14 cellular contexts compared by ENCODE assay signal in genomic region chr2:23592061-23592685, GRCh38.
DNase-seq lines count a peak whose midpoint lies in the region; TF ChIP-seq lines count a peak whose summit lies in the region.
"Had no signal": no experiment of that assay in that cellular context is flagged by ENCODE, and none has a peak within 500 bp of the region (broad histone marks: within the 10 kb centered on the region; RNA-seq: fewer than 3 reads in every experiment).

No MANE protein-coding gene starts in this region.

- H3K9ac ChIP-seq in neuronal stem cell (ENCODE audit: low read depth, low read length, poor library complexity), result no peak overlapping the region

- in situ Hi-C loops in transverse colon (cut with MboI; ENCODE audit: low pct_ligation_motif_present in 1 of 4, low pct_unique_long_range_greater_than_20kb in 1 of 4, low sequenced_read_pairs in 3 of 4), result no loop called here

- no peak overlapping the region for H2BK120ac ChIP-seq in neuronal stem cell (ENCODE audit: low read depth, low read length)

- no CpG with 5 or more reads among the region's 9 CpGs for WGBS in neuronal stem cell (ENCODE audit: extremely low coverage in 2 of 2, insufficient read length in 2 of 2, insufficient replicate concordance in 1 of 2), 2 donors
- WGBS in transverse colon (ENCODE audit: low coverage in 1 of 2), 2 donors, result 87% methylated on average over 8 of the region's 9 CpGs; no CpG with 5 or more reads in 1 of the 2 donors

- no peak for DNase-seq in Caco-2
- no peak for DNase-seq in endothelial cell (ENCODE audit: low spot score)
- no peak for DNase-seq in neuronal stem cell (ENCODE audit: low spot score)
- DNase-seq in transverse colon, result no peak
- no peak for DNase-seq in COR-L47 (lab: John Stamatoyannopoulos, UW)
- no peak for DNase-seq in globus pallidus (ENCODE audit: low spot score)
- DNase-seq in activated naive CD4-positive, alpha-beta T cell treated with anti-CD3 and anti-CD28 coated beads for 36 hours, result no peak
- DNase-seq: DND-41, NCI-H1105, NCI-H2081, NCI-H446 treated with DMSO at 0.1 percent for 48 hours, SHP77 treated with DMSO at 0.1 percent for 48 hours had no signal

- H3K9me3 Mint-ChIP-seq in Caco-2 (ENCODE audit: unreplicated experiment), result no peaks in the 10 kb centered on the region
- H3K9me3 Mint-ChIP-seq in endothelial cell (ENCODE audit: unreplicated experiment), result no peaks in the 10 kb centered on the region
- no peaks in the 10 kb centered on the region for H3K9me3 Mint-ChIP-seq in activated naive CD4-positive, alpha-beta T cell treated with anti-CD3 and anti-CD28 coated beads for 36 hours

- H3K79me1 ChIP-seq in neuronal stem cell (ENCODE audit: low read depth, low read length), result no peaks in the 10 kb centered on the region

- POLR2A ChIA-PET in Caco-2 (lab: Charles Lee), result no interaction called here

- H3K4me3 ChIP-seq in Caco-2 (ENCODE audit: low read depth, low read length) (no peak overlapping the region), neuronal stem cell (ENCODE audit: low read length in 2 of 2) (no peak overlapping the region), transverse colon (no peak overlapping the region)
- H3K4me3 ChIP-seq: K562 had no signal

- peak overlapping the region; percentile 62 for H3K18ac ChIP-seq in neuronal stem cell (ENCODE audit: low read length)

- no peak for TF ChIP-seq POLR2A in transverse colon (IDR thresholded peaks at IDR 0.05)

- intact Hi-C loops in Caco-2 (cut with micrococcal nuclease; ENCODE audit: unreplicated experiment) (no loop called here), transverse colon (cut with DNase I; ENCODE audit: low total_unique reads) (no loop called here)
- intact Hi-C loops in activated naive CD4-positive, alpha-beta T cell treated with anti-CD3 and anti-CD28 coated beads for 36 hours (cut with micrococcal nuclease), result no loop called here

- H3K9me3 ChIP-seq in Caco-2 (no peaks in the 10 kb centered on the region), neuronal stem cell (replicated peaks in 1 of 2; ENCODE audit: control insufficient read depth in 2 of 2, insufficient read depth in 1 of 2, low read depth in 1 of 2, low read length in 2 of 2) (no peaks in the 10 kb centered on the region), transverse colon (no peaks in the 10 kb centered on the region)

- no peak overlapping the region for H2AFZ ChIP-seq in neuronal stem cell (ENCODE audit: low read length)

- H3K4me1 ChIP-seq in Caco-2 (no peaks in the 10 kb centered on the region), neuronal stem cell (ENCODE audit: control insufficient read depth in 2 of 2, insufficient read depth in 1 of 2, low read depth in 1 of 2, low read length in 2 of 2) (peaks cover 25 to 29% of the 10 kb centered on the region in 2 donors), transverse colon (peaks cover 13 to 40% (median 29%) of the 10 kb centered on the region in 4 donors)

- H3K4me3 Mint-ChIP-seq in Caco-2 (ENCODE audit: unreplicated experiment) (no peak overlapping the region), endothelial cell (ENCODE audit: unreplicated experiment) (no peak overlapping the region)
- no peak overlapping the region for H3K4me3 Mint-ChIP-seq in activated naive CD4-positive, alpha-beta T cell treated with anti-CD3 and anti-CD28 coated beads for 36 hours

- H2BK12ac ChIP-seq in neuronal stem cell (ENCODE audit: low read length), result no peak overlapping the region

- CTCF ChIA-PET in Caco-2 (lab: Charles Lee), result no interaction called here
- CTCF ChIA-PET in activated naive CD4-positive, alpha-beta T cell treated with anti-CD3 and anti-CD28 coated beads for 36 hours (lab: Charles Lee), result no interaction called here

- H3K4me1 Mint-ChIP-seq in Caco-2 (ENCODE audit: low read depth, unreplicated experiment) (no peaks in the 10 kb centered on the region), endothelial cell (ENCODE audit: unreplicated experiment) (peaks cover 60% of the 10 kb centered on the region)
- no peaks in the 10 kb centered on the region for H3K4me1 Mint-ChIP-seq in activated naive CD4-positive, alpha-beta T cell treated with anti-CD3 and anti-CD28 coated beads for 36 hours (ENCODE audit: low read depth)

- H3K4ac ChIP-seq in neuronal stem cell (ENCODE audit: low read length), result no peak overlapping the region

- no peak overlapping the region for H3K23ac ChIP-seq in neuronal stem cell (ENCODE audit: low read depth, low read length, poor library complexity)

- TF ChIP-seq EP300 in transverse colon (IDR thresholded peaks at IDR 0.05; ENCODE audit: low read depth), result no peak

- H3K4me2 ChIP-seq in neuronal stem cell (ENCODE audit: insufficient read depth, low read length, poor library complexity, severe bottlenecking), result no peak overlapping the region

- H3K27ac Mint-ChIP-seq in Caco-2 (ENCODE audit: unreplicated experiment) (peak overlapping the region; percentile 40), endothelial cell (ENCODE audit: unreplicated experiment) (peak overlapping the region; percentile 91)
- no peak overlapping the region for H3K27ac Mint-ChIP-seq in activated naive CD4-positive, alpha-beta T cell treated with anti-CD3 and anti-CD28 coated beads for 36 hours

- H3K27me3 ChIP-seq in Caco-2 (replicated peaks; ENCODE audit: control insufficient read depth, insufficient read depth, low read length), result no peaks in the 10 kb centered on the region; the same call in 1 of the 2 replicates
- H3K27me3 ChIP-seq in neuronal stem cell (ENCODE audit: control insufficient read depth in 3 of 3, insufficient read depth in 3 of 3, low read depth in 1 of 3, low read length in 3 of 3), result no peaks in the 10 kb centered on the region
- no peaks in the 10 kb centered on the region for H3K27me3 ChIP-seq in transverse colon

- no peak for TF ChIP-seq CTCF in Caco-2 (IDR thresholded peaks at IDR 0.05; ENCODE audit: insufficient read depth in 1 of 2, low read depth in 1 of 2, low read length in 1 of 2, severe bottlenecking in 1 of 2, unreplicated experiment in 1 of 2)
- TF ChIP-seq CTCF in endothelial cell (IDR thresholded peaks at IDR 0.05; ENCODE audit: unreplicated experiment), result no peak
- no peak for TF ChIP-seq CTCF in transverse colon (IDR thresholded peaks at IDR 0.05)

- H2BK15ac ChIP-seq in neuronal stem cell (ENCODE audit: low read length), result no peak overlapping the region

- H2AK5ac ChIP-seq in neuronal stem cell (ENCODE audit: low read depth, low read length), result peak overlapping the region; percentile 65

- H4K8ac ChIP-seq in neuronal stem cell (ENCODE audit: low read depth, low read length), result no peak overlapping the region

- H3K27ac ChIP-seq in neuronal stem cell (replicated peaks; ENCODE audit: low read length) (no peak overlapping the region), transverse colon (peak overlapping the region in 3 of 4 donors; percentile 9 to 85 (median 76))
- H3K27ac ChIP-seq: C4-2B had no signal

- peaks cover 9% of the 10 kb centered on the region for H3K27me3 Mint-ChIP-seq in Caco-2 (ENCODE audit: insufficient read depth, unreplicated experiment)
- H3K27me3 Mint-ChIP-seq in endothelial cell (ENCODE audit: unreplicated experiment), result peaks cover 10% of the 10 kb centered on the region
- no peaks in the 10 kb centered on the region for H3K27me3 Mint-ChIP-seq in activated naive CD4-positive, alpha-beta T cell treated with anti-CD3 and anti-CD28 coated beads for 36 hours (ENCODE audit: low read depth)

- no peak overlapping the region for H4K91ac ChIP-seq in neuronal stem cell (ENCODE audit: low read depth, low read length, poor library complexity)

- H3K14ac ChIP-seq in neuronal stem cell (ENCODE audit: low read length), result peak overlapping the region; percentile 10

- H3K36me3 Mint-ChIP-seq in Caco-2 (ENCODE audit: insufficient read depth, unreplicated experiment) (peaks cover 6% of the 10 kb centered on the region), endothelial cell (ENCODE audit: low read depth, unreplicated experiment) (peaks cover 3% of the 10 kb centered on the region)
- H3K36me3 Mint-ChIP-seq in activated naive CD4-positive, alpha-beta T cell treated with anti-CD3 and anti-CD28 coated beads for 36 hours (ENCODE audit: low read depth), result no peaks in the 10 kb centered on the region

- BruUV-seq in Caco-2 (replicated peaks; lab: Mats Ljungman, UMichigan), result no TSS peak

- H2BK5ac ChIP-seq in neuronal stem cell (ENCODE audit: low read length), result no peak overlapping the region

- H3K36me3 ChIP-seq in Caco-2 (ENCODE audit: control insufficient read depth, insufficient read depth, low read length) (no peaks in the 10 kb centered on the region), neuronal stem cell (replicated peaks in 1 of 2; ENCODE audit: control insufficient read depth in 2 of 2, insufficient read depth in 2 of 2, low read length in 2 of 2) (no peaks in the 10 kb centered on the region), transverse colon (no peaks in the 10 kb centered on the region)
